1 cellular context compared by ENCODE assay signal in genomic region chr7:22110227-22110839, GRCh38.
TF ChIP-seq lines count a peak whose summit lies in the region.

No MANE protein-coding gene starts in this region.

TF ChIP-seq in K562, 482 proteins besides CTCF, POLR2A, EP300 and RAD21 (continued from another document and continues in another):
- TF ChIP-seq, protein P1, sequence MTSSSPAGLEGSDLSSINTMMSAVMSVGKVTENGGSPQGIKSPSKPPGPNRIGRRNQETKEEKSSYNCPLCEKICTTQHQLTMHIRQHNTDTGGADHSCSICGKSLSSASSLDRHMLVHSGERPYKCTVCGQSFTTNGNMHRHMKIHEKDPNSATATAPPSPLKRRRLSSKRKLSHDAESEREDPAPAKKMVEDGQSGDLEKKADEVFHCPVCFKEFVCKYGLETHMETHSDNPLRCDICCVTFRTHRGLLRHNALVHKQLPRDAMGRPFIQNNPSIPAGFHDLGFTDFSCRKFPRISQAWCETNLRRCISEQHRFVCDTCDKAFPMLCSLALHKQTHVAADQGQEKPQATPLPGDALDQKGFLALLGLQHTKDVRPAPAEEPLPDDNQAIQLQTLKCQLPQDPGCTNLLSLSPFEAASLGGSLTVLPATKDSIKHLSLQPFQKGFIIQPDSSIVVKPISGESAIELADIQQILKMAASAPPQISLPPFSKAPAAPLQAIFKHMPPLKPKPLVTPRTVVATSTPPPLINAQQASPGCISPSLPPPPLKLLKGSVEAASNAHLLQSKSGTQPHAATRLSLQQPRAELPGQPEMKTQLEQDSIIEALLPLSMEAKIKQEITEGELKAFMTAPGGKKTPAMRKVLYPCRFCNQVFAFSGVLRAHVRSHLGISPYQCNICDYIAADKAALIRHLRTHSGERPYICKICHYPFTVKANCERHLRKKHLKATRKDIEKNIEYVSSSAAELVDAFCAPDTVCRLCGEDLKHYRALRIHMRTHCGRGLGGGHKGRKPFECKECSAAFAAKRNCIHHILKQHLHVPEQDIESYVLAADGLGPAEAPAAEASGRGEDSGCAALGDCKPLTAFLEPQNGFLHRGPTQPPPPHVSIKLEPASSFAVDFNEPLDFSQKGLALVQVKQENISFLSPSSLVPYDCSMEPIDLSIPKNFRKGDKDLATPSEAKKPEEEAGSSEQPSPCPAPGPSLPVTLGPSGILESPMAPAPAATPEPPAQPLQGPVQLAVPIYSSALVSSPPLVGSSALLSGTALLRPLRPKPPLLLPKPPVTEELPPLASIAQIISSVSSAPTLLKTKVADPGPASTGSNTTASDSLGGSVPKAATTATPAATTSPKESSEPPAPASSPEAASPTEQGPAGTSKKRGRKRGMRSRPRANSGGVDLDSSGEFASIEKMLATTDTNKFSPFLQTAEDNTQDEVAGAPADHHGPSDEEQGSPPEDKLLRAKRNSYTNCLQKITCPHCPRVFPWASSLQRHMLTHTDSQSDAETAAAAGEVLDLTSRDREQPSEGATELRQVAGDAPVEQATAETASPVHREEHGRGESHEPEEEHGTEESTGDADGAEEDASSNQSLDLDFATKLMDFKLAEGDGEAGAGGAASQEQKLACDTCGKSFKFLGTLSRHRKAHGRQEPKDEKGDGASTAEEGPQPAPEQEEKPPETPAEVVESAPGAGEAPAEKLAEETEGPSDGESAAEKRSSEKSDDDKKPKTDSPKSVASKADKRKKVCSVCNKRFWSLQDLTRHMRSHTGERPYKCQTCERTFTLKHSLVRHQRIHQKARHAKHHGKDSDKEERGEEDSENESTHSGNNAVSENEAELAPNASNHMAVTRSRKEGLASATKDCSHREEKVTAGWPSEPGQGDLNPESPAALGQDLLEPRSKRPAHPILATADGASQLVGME (CRISPR knock-in tag; IDR thresholded peaks at IDR 0.05): no peak
- TF ChIP-seq, protein P2, sequence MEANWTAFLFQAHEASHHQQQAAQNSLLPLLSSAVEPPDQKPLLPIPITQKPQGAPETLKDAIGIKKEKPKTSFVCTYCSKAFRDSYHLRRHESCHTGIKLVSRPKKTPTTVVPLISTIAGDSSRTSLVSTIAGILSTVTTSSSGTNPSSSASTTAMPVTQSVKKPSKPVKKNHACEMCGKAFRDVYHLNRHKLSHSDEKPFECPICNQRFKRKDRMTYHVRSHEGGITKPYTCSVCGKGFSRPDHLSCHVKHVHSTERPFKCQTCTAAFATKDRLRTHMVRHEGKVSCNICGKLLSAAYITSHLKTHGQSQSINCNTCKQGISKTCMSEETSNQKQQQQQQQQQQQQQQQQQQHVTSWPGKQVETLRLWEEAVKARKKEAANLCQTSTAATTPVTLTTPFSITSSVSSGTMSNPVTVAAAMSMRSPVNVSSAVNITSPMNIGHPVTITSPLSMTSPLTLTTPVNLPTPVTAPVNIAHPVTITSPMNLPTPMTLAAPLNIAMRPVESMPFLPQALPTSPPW (CRISPR knock-in tag; IDR thresholded peaks at IDR 0.05): no peak
- TF ChIP-seq ZNF24 (IDR thresholded peaks at IDR 0.05) (no peak), PHB (CRISPR knock-in tag; IDR thresholded peaks at IDR 0.05) (no peak), TEAD2 (tag; IDR thresholded peaks at IDR 0.05) (no peak), TFE3 (CRISPR knock-in tag; IDR thresholded peaks at IDR 0.05) (no peak), SOX6 (IDR thresholded peaks at IDR 0.05) (no peak), POLR3A (IDR thresholded peaks at IDR 0.05; ENCODE audit: borderline replicate concordance, extremely low read depth, insufficient read depth, insufficient read length) (no peak), CC2D1A (IDR thresholded peaks at IDR 0.05) (peak; percentile 76), ZNF274 (IDR thresholded peaks at IDR 0.05; ENCODE audit: borderline replicate concordance, low read depth, low read length) (no peak), YY1 (IDR thresholded peaks at IDR 0.05; ENCODE audit: borderline replicate concordance in 1 of 3, control insufficient read depth in 1 of 3, extremely low read depth in 1 of 3, insufficient read depth in 3 of 3, insufficient read length in 1 of 3, insufficient replicate concordance in 2 of 3, low read depth in 1 of 3, low read length in 2 of 3) (no peak), MTA3 (IDR thresholded peaks at IDR 0.05; ENCODE audit: borderline replicate concordance) (no peak), LCOR (CRISPR knock-in tag; IDR thresholded peaks at IDR 0.05) (peak; percentile 88), PCBP2 (IDR thresholded peaks at IDR 0.05; ENCODE audit: low read depth, low read length, poor library complexity, severe bottlenecking) (no peak), NFIC (IDR thresholded peaks at IDR 0.05) (no peak), SRSF7 (optimal IDR thresholded peaks at IDR 0.05; ENCODE audit: low read depth, low read length) (no peak), HDAC6 (IDR thresholded peaks at IDR 0.05; ENCODE audit: low read depth, low read length) (no peak), ZC3H11A (IDR thresholded peaks at IDR 0.05; ENCODE audit: low read depth, low read length) (no peak), JUN (IDR thresholded peaks at IDR 0.05; ENCODE audit: borderline replicate concordance, low read depth, low read length) (0 out of 2 replicates have a peak, but pooled peaks have one; percentile 25), JUN (CRISPR knock-in tag; IDR thresholded peaks at IDR 0.05; ENCODE audit: borderline replicate concordance) (no peak), GABPB2 (CRISPR knock-in tag; conservative IDR thresholded peaks at IDR 0.05) (no peak), STAG1 (CRISPR knock-in tag; IDR thresholded peaks at IDR 0.05; ENCODE audit: borderline replicate concordance) (peak; percentile 94), ZNF766 (CRISPR knock-in tag; conservative IDR thresholded peaks at IDR 0.05) (no peak), ARID2 (IDR thresholded peaks at IDR 0.05) (peak; percentile 94), BCOR (IDR thresholded peaks at IDR 0.05) (no peak), ESRRA (IDR thresholded peaks at IDR 0.05; ENCODE audit: borderline replicate concordance, low read depth) (no peak), ZNF699 (CRISPR knock-in tag; IDR thresholded peaks at IDR 0.05; ENCODE audit: insufficient replicate concordance) (no peak), RCOR1 (IDR thresholded peaks at IDR 0.05; ENCODE audit: borderline replicate concordance in 1 of 2, low read depth in 2 of 2, low read length in 2 of 2) (peak in 1 of 2 experiments; percentile 33; a peak in 1 of 4 replicates), ZNF431 (CRISPR knock-in tag; IDR thresholded peaks at IDR 0.05) (no peak), POLR2H (tag; IDR thresholded peaks at IDR 0.05; ENCODE audit: low read depth) (no peak), POU5F1 (IDR thresholded peaks at IDR 0.05; ENCODE audit: borderline replicate concordance, low read depth, low read length, partially characterized antibody) (no peak), ZNF41 (CRISPR knock-in tag; conservative IDR thresholded peaks at IDR 0.05) (no peak), ZNF76 (CRISPR knock-in tag; IDR thresholded peaks at IDR 0.05; ENCODE audit: borderline replicate concordance) (no peak), ARNT (IDR thresholded peaks at IDR 0.05) (no peak), ZNF764 (CRISPR knock-in tag; IDR thresholded peaks at IDR 0.05; ENCODE audit: low read depth) (no peak), NR2C2 (CRISPR knock-in tag; IDR thresholded peaks at IDR 0.05) (no peak), NR2C2 (tag; IDR thresholded peaks at IDR 0.05) (no peak), MCM5 (IDR thresholded peaks at IDR 0.05; ENCODE audit: low read depth) (no peak)
- TF ChIP-seq, protein P3, sequence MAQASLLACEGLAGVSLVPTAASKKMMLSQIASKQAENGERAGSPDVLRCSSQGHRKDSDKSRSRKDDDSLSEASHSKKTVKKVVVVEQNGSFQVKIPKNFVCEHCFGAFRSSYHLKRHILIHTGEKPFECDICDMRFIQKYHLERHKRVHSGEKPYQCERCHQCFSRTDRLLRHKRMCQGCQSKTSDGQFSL (CRISPR knock-in tag; IDR thresholded peaks at IDR 0.05): no peak
- TF ChIP-seq, protein P3 (tag; IDR thresholded peaks at IDR 0.05): no peak
- TF ChIP-seq, protein P4, sequence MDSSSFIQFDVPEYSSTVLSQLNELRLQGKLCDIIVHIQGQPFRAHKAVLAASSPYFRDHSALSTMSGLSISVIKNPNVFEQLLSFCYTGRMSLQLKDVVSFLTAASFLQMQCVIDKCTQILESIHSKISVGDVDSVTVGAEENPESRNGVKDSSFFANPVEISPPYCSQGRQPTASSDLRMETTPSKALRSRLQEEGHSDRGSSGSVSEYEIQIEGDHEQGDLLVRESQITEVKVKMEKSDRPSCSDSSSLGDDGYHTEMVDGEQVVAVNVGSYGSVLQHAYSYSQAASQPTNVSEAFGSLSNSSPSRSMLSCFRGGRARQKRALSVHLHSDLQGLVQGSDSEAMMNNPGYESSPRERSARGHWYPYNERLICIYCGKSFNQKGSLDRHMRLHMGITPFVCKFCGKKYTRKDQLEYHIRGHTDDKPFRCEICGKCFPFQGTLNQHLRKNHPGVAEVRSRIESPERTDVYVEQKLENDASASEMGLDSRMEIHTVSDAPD (CRISPR knock-in tag; IDR thresholded peaks at IDR 0.05): no peak
- TF ChIP-seq, protein P5, sequence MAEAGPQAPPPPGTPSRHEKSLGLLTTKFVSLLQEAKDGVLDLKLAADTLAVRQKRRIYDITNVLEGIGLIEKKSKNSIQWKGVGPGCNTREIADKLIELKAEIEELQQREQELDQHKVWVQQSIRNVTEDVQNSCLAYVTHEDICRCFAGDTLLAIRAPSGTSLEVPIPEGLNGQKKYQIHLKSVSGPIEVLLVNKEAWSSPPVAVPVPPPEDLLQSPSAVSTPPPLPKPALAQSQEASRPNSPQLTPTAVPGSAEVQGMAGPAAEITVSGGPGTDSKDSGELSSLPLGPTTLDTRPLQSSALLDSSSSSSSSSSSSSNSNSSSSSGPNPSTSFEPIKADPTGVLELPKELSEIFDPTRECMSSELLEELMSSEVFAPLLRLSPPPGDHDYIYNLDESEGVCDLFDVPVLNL (CRISPR knock-in tag; IDR thresholded peaks at IDR 0.05; ENCODE audit: low read depth): no peak
- TF ChIP-seq, protein P6, sequence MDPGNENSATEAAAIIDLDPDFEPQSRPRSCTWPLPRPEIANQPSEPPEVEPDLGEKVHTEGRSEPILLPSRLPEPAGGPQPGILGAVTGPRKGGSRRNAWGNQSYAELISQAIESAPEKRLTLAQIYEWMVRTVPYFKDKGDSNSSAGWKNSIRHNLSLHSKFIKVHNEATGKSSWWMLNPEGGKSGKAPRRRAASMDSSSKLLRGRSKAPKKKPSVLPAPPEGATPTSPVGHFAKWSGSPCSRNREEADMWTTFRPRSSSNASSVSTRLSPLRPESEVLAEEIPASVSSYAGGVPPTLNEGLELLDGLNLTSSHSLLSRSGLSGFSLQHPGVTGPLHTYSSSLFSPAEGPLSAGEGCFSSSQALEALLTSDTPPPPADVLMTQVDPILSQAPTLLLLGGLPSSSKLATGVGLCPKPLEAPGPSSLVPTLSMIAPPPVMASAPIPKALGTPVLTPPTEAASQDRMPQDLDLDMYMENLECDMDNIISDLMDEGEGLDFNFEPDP (CRISPR knock-in tag; IDR thresholded peaks at IDR 0.05): no peak
- TF ChIP-seq, protein P7, sequence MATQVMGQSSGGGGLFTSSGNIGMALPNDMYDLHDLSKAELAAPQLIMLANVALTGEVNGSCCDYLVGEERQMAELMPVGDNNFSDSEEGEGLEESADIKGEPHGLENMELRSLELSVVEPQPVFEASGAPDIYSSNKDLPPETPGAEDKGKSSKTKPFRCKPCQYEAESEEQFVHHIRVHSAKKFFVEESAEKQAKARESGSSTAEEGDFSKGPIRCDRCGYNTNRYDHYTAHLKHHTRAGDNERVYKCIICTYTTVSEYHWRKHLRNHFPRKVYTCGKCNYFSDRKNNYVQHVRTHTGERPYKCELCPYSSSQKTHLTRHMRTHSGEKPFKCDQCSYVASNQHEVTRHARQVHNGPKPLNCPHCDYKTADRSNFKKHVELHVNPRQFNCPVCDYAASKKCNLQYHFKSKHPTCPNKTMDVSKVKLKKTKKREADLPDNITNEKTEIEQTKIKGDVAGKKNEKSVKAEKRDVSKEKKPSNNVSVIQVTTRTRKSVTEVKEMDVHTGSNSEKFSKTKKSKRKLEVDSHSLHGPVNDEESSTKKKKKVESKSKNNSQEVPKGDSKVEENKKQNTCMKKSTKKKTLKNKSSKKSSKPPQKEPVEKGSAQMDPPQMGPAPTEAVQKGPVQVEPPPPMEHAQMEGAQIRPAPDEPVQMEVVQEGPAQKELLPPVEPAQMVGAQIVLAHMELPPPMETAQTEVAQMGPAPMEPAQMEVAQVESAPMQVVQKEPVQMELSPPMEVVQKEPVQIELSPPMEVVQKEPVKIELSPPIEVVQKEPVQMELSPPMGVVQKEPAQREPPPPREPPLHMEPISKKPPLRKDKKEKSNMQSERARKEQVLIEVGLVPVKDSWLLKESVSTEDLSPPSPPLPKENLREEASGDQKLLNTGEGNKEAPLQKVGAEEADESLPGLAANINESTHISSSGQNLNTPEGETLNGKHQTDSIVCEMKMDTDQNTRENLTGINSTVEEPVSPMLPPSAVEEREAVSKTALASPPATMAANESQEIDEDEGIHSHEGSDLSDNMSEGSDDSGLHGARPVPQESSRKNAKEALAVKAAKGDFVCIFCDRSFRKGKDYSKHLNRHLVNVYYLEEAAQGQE (CRISPR knock-in tag; IDR thresholded peaks at IDR 0.05; ENCODE audit: low read depth): no peak
- TF ChIP-seq, protein P8, sequence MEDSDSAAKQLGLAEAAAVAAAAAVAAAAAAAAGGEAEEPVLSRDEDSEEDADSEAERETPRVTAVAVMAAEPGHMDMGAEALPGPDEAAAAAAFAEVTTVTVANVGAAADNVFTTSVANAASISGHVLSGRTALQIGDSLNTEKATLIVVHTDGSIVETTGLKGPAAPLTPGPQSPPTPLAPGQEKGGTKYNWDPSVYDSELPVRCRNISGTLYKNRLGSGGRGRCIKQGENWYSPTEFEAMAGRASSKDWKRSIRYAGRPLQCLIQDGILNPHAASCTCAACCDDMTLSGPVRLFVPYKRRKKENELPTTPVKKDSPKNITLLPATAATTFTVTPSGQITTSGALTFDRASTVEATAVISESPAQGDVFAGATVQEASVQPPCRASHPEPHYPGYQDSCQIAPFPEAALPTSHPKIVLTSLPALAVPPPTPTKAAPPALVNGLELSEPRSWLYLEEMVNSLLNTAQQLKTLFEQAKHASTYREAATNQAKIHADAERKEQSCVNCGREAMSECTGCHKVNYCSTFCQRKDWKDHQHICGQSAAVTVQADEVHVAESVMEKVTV (CRISPR knock-in tag; IDR thresholded peaks at IDR 0.05): peak; percentile 95
